In the genomic region with DNA sequence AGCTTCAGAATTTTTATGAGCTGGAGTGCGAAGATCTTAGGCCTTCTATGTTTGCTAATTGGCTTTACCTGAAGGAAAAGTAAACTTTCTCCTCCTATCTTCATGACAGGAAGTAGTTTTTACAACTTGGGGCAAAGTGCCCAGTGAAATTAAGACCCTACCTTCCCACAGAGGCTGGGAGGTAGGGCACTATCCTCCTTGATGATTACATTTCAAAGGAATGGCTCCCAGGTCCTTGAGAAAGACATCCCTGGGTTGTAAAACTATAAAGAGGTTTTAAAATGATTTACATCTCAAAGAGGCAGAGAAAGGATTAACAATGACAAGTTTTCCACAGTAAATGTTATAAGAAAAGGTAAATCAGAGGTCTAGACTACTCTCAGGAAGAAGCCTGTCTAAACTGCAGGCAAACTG, we compare ENCODE assay signal across 24 cellular contexts.
DNase-seq lines count a peak whose midpoint lies in the region; ATAC-seq, FAIRE-seq and TF ChIP-seq lines count a peak whose summit lies in the region.
"Had no signal": no experiment of that assay in that cellular context is flagged by ENCODE, and none has a peak within 500 bp of the region (broad histone marks: within the 10 kb centered on the region; RNA-seq: fewer than 3 reads in every experiment).

No MANE protein-coding gene starts in this region.

- H3K36me3 ChIP-seq in Karpas-422 (ENCODE audit: insufficient read depth, low read length): no peaks in the 10 kb centered on the region
- H3K36me3 ChIP-seq in mucosa of descending colon (ENCODE audit: low read depth): no peaks in the 10 kb centered on the region
- no peaks in the 10 kb centered on the region for H3K36me3 ChIP-seq in spleen
- H3K36me3 ChIP-seq: MG63, tibial artery had no signal

- intact Hi-C loops in mucosa of descending colon (cut with DNase I, micrococcal nuclease) (no loop called here), spleen (cut with DNase I; ENCODE audit: low total_unique reads) (no loop called here)

- no peaks in the 10 kb centered on the region for H4K20me1 ChIP-seq in Karpas-422 (ENCODE audit: insufficient read depth, low read depth, low read length)

- H2AFZ ChIP-seq in Karpas-422 (ENCODE audit: low read length): 0 out of 2 replicates have a peak overlapping the region, but pooled peaks have one; percentile 7

- FAIRE-seq in colon (lab: Jason Lieb, UNC): peak; percentile 78
- FAIRE-seq: GM12892 had no signal

- no peaks in the 10 kb centered on the region for H3K79me2 ChIP-seq in Karpas-422 (ENCODE audit: low read length)

- ATAC-seq in mucosa of descending colon (peak; percentile 98), HG03196 (IDR thresholded peaks at IDR 0.05; ENCODE audit: unreplicated experiment) (no peak), GM18502 (IDR thresholded peaks at IDR 0.05; ENCODE audit: poor library complexity, unreplicated experiment) (no peak)
- ATAC-seq: effector memory CD8-positive, alpha-beta T cell; left lobe of liver; stimulated activated naive CD8-positive, alpha-beta T cell treated with anti-CD3 and anti-CD28 coated beads, Interleukin-15, Interleukin-2, amounts not matched to agents 100 U/mL and 50 U/mL, for 24 hours; T-cell had no signal

- no peaks in the 10 kb centered on the region for H3K9me2 ChIP-seq in Karpas-422 (replicated peaks; ENCODE audit: insufficient read depth, low read length)

- no peak overlapping the region for H3K4me2 ChIP-seq in Karpas-422 (ENCODE audit: low read depth, low read length, poor library complexity, severe bottlenecking)

- H3K4me1 ChIP-seq in Karpas-422 (ENCODE audit: low read length): no peaks in the 10 kb centered on the region
- peaks cover 13% of the 10 kb centered on the region for H3K4me1 ChIP-seq in mucosa of descending colon (ENCODE audit: low read depth)
- H3K4me1 ChIP-seq in spleen: no peaks in the 10 kb centered on the region

- H3K27me3 ChIP-seq in Karpas-422 (ENCODE audit: low read length) (no peaks in the 10 kb centered on the region), spleen (replicated peaks in 1 of 7) (no peaks in the 10 kb centered on the region)
- H3K27me3 ChIP-seq: MG63, tibial artery had no signal

- no peak for TF ChIP-seq POLR2A in spleen (IDR thresholded peaks at IDR 0.05)

- DNase-seq in DMS79 treated with DMSO at 0.1 percent for 48 hours (lab: John Stamatoyannopoulos, UW): peak; percentile 50
- DNase-seq in Karpas-422: no peak
- DNase-seq in mucosa of descending colon: peak in 2 of 3 donors; percentile 22 to 89
- DNase-seq in spleen: no peak
- no peak for DNase-seq in NCI-H128 (lab: John Stamatoyannopoulos, UW; ENCODE audit: unreplicated experiment)
- DNase-seq: activated CD4-positive, alpha-beta T cell treated with anti-CD3 and anti-CD28 coated beads, Interleukin-2, amount 50 U/mL, for 1 hour; activated CD8-positive, alpha-beta memory T cell treated with anti-CD3 and anti-CD28 coated beads, Interleukin-2, amount 50 U/mL, for 4 hours; activated naive CD8-positive, alpha-beta T cell treated with anti-CD3 and anti-CD28 coated beads for 36 hours; CD4-positive, alpha-beta memory T cell; effector memory CD8-positive, alpha-beta T cell; MG63; midbrain; NCI-H2029; SHP77 treated with DMSO at 0.1 percent for 48 hours; stimulated activated CD4-positive, alpha-beta T cell treated with anti-CD3 and anti-CD28 coated beads, Interleukin-4, amount 100 ng/mL, for 1 hour; stimulated activated naive CD8-positive, alpha-beta T cell treated with anti-CD3 and anti-CD28 coated beads, Interleukin-15, Interleukin-2, amounts not matched to agents 100 U/mL and 50 U/mL, for 24 hours; T-cell; tibial artery had no signal

- no peak overlapping the region for H3K9ac ChIP-seq in Karpas-422 (ENCODE audit: low read length)

- H3K27ac ChIP-seq in Karpas-422 (ENCODE audit: low read length) (no peak overlapping the region), spleen (no peak overlapping the region)
- H3K27ac ChIP-seq: skin epidermis, tibial artery had no signal

- no peak for TF ChIP-seq CTCF in mucosa of descending colon (IDR thresholded peaks at IDR 0.05)
- TF ChIP-seq CTCF in spleen (IDR thresholded peaks at IDR 0.05 in 8 of 11, conservative IDR thresholded peaks at IDR 0.05 in 3 of 11): no peak

- WGBS in spleen, 5 donors: 79 to 89% (median 85%) methylated on average over 1 of the region's 1 CpG

- H3K9me3 ChIP-seq in Karpas-422 (ENCODE audit: low read length) (peaks cover 36% of the 10 kb centered on the region), mucosa of descending colon (no peaks in the 10 kb centered on the region), spleen (no peaks in the 10 kb centered on the region)
- H3K9me3 ChIP-seq: MG63, tibial artery had no signal

- H3K4me3 ChIP-seq in Karpas-422 (ENCODE audit: low read length) (no peak overlapping the region), mucosa of descending colon (no peak overlapping the region), spleen (no peak overlapping the region)
- H3K4me3 ChIP-seq: MG63, skin epidermis, tibial artery had no signal

Comparison
In these comparisons a context has a peak if more than half of its experiments do, and no peak if none do; other contexts are left out.
1. DNase-seq: peak in DMS79 treated with DMSO at 0.1 percent for 48 hours (single experiment) and mucosa of descending colon (2 of 3); none in Karpas-422 (single experiment), spleen (single experiment) and NCI-H128 (single experiment).